Comparison of ENCODE assay signal across 9 cellular contexts in genomic region chr14:78598046-78598652, GRCh38.
DNase-seq lines count a peak whose midpoint lies in the region; TF ChIP-seq lines count a peak whose summit lies in the region.
"Had no signal": no experiment of that assay in that cellular context is flagged by ENCODE, and none has a peak within 500 bp of the region (broad histone marks: within the 10 kb centered on the region; RNA-seq: fewer than 3 reads in every experiment).

No MANE protein-coding gene starts in this region.

- TF ChIP-seq CTCF in SU-DHL-6 (IDR thresholded peaks at IDR 0.05; ENCODE audit: insufficient read depth, low read length, poor library complexity, severe bottlenecking), result peak; percentile 72

- H4K20me1 ChIP-seq in SU-DHL-6 (ENCODE audit: low read depth, low read length), result no peaks in the 10 kb centered on the region

- in situ Hi-C loops in T47D (cut with HindIII; ENCODE audit: low pct_unique_long_range_greater_than_20kb, low sequenced_read_pairs), result no loop called here

- no peak overlapping the region for H3K4me2 ChIP-seq in SU-DHL-6 (ENCODE audit: low read depth, low read length, poor library complexity, severe bottlenecking)

- no peaks in the 10 kb centered on the region for H3K36me3 ChIP-seq in SU-DHL-6 (ENCODE audit: low read length)

- no peak overlapping the region for H3K4me3 Mint-ChIP-seq in immature natural killer cell

- H3K9me3 Mint-ChIP-seq in immature natural killer cell, result peaks cover 0 to 3% (median 0%) of the 10 kb centered on the region in 6 donors

- H3K27me3 Mint-ChIP-seq in immature natural killer cell (ENCODE audit: low read depth in 3 of 3), result peaks cover 0 to 2% (median 2%) of the 10 kb centered on the region in 3 donors

- peak; percentile 15 to 22 for DNase-seq in activated CD4-positive, alpha-beta T cell treated with anti-CD3 and anti-CD28 coated beads for 24 hours (ENCODE audit: low read depth in 2 of 2)
- no peak for DNase-seq in activated CD4-positive, alpha-beta T cell treated with anti-CD3 and anti-CD28 coated beads for 1 hour
- DNase-seq in HEK293T (ENCODE audit: extremely low spot score), result peak; percentile 72
- peak; percentile 72 for DNase-seq in NAMALWA (ENCODE audit: low spot score)
- peak; percentile 69 to 74 for DNase-seq in T47D (ENCODE audit: low read depth in 1 of 2, low spot score in 1 of 2)
- peak; percentile 3 to 23 (median 18) for DNase-seq in immature natural killer cell
- peak; percentile 56 for DNase-seq in stimulated activated CD4-positive, alpha-beta T cell treated with anti-CD3 and anti-CD28 coated beads, Interleukin-15, amount 100 ng/mL, for 24 hours

- CTCF ChIA-PET in HEK293T (lab: Yijun Ruan, JAX), result interaction anchor here (0.7 kb wide), 1 partner anchor 32 kb away, joined by 4 read pairs; no protein-coding TSS in a partner anchor

- no peak overlapping the region for H3K27ac ChIP-seq in SU-DHL-6 (ENCODE audit: low read depth, low read length)
- H3K27ac ChIP-seq: skin epidermis had no signal

- no peaks in the 10 kb centered on the region for H3F3A ChIP-seq in SU-DHL-6 (ENCODE audit: insufficient read depth)

- no peaks in the 10 kb centered on the region for H3K4me1 Mint-ChIP-seq in immature natural killer cell

- H3K4me3 ChIP-seq in SU-DHL-6 (ENCODE audit: insufficient read depth, low read length, poor library complexity, severe bottlenecking), result no peak overlapping the region
- H3K4me3 ChIP-seq: skin epidermis had no signal

- H3K27ac Mint-ChIP-seq in immature natural killer cell, result no peak overlapping the region

- H2AFZ ChIP-seq in SU-DHL-6 (ENCODE audit: low read depth, low read length, severe bottlenecking), result no peak overlapping the region

- H3K9me3 ChIP-seq in SU-DHL-6 (ENCODE audit: insufficient read depth, low read length), result no peaks in the 10 kb centered on the region

- no peaks in the 10 kb centered on the region for H3K36me3 Mint-ChIP-seq in immature natural killer cell

- H3K9ac ChIP-seq in SU-DHL-6 (ENCODE audit: low read length), result no peak overlapping the region

- H3K27me3 ChIP-seq in SU-DHL-6 (ENCODE audit: low read length), result no peaks in the 10 kb centered on the region

- POLR2A ChIA-PET in HEK293T (lab: Yijun Ruan, JAX), result no interaction called here

- H3K9me2 ChIP-seq in SU-DHL-6 (replicated peaks; ENCODE audit: insufficient read depth, low read length), result no peaks in the 10 kb centered on the region

- no peaks in the 10 kb centered on the region for H3K79me2 ChIP-seq in SU-DHL-6 (ENCODE audit: insufficient read depth, low read length)

TF ChIP-seq in HEK293T, 16 proteins besides CTCF, POLR2A, EP300 and RAD21:
- TF ChIP-seq L3MBTL2 (conservative IDR thresholded peaks at IDR 0.05), result no peak
- no peak for TF ChIP-seq FOXA1 (IDR thresholded peaks at IDR 0.05)
- TF ChIP-seq ARNT (IDR thresholded peaks at IDR 0.05), result no peak
- no peak for TF ChIP-seq LEF1 (IDR thresholded peaks at IDR 0.05; ENCODE audit: borderline replicate concordance)
- no peak for TF ChIP-seq CTBP1 (IDR thresholded peaks at IDR 0.05; ENCODE audit: borderline replicate concordance)
- TF ChIP-seq, protein P1, sequence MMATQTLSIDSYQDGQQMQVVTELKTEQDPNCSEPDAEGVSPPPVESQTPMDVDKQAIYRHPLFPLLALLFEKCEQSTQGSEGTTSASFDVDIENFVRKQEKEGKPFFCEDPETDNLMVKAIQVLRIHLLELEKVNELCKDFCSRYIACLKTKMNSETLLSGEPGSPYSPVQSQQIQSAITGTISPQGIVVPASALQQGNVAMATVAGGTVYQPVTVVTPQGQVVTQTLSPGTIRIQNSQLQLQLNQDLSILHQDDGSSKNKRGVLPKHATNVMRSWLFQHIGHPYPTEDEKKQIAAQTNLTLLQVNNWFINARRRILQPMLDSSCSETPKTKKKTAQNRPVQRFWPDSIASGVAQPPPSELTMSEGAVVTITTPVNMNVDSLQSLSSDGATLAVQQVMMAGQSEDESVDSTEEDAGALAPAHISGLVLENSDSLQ (IDR thresholded peaks at IDR 0.05), result no peak
- no peak for TF ChIP-seq ELF4 (IDR thresholded peaks at IDR 0.05)
- no peak for TF ChIP-seq BHLHE40 (IDR thresholded peaks at IDR 0.05; ENCODE audit: borderline replicate concordance)
